In the genomic region with DNA sequence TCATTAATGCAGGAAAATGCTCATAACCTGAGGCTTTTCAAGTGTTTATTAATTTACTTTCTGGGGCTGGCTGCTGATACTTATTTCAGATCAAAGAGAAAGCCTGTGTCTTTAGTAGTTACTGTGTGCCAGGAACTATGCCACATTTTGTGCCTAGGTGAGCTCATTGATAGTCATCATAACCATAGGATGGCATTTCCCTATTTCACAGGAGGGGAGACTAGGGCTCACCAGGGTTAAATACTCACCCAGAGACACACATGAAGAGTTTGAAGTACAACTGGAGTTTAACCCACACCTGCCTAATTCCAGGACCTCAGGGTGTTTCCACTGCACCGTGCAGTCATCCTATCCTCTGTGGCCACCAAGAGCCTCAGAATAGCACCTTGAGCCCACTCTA, we compare ENCODE assay signal across 29 cellular contexts.
"Had no signal": no experiment of that assay in that cellular context is flagged by ENCODE, and none has a peak within 500 bp of the region (broad histone marks: within the 10 kb centered on the region; RNA-seq: fewer than 3 reads in every experiment).

No MANE protein-coding gene starts in this region.

- FAIRE-seq: K562 had no signal

- H3K27me3 ChIP-seq: brain microvascular endothelial cell, Peyer's patch, SJCRH30 had no signal

- H3K9ac ChIP-seq: SK-N-SH had no signal

- H3K4me3 ChIP-seq: K562, Peyer's patch, SJCRH30 had no signal

- H3K4me2 ChIP-seq: SK-N-SH had no signal

- H3K27ac ChIP-seq: brain microvascular endothelial cell, Peyer's patch, RWPE1, SJCRH30, WERI-Rb-1 had no signal

- H3K4me1 ChIP-seq: Peyer's patch had no signal

- ATAC-seq: activated CD8-positive, alpha-beta T cell treated with anti-CD3 and anti-CD28 coated beads for 36 hours; activated T-cell treated with anti-CD3 and anti-CD28 coated beads, Interleukin-2, amount 50 U/mL, for 72 hours; K562 had no signal

- H3K9me3 ChIP-seq: Peyer's patch, SJCRH30, SK-N-SH had no signal

- DNase-seq: activated CD4-positive, alpha-beta T cell treated with anti-CD3 and anti-CD28 coated beads for 4 hours; activated CD8-positive, alpha-beta memory T cell treated with anti-CD3 and anti-CD28 coated beads, Interleukin-2, amount 50 U/mL, for 4 hours; activated CD8-positive, alpha-beta T cell treated with anti-CD3 and anti-CD28 coated beads for 36 hours; activated gamma-delta T cell treated with Interleukin-2 at 50 U/mL for 16 hours; activated naive CD4-positive, alpha-beta T cell treated with anti-CD3 and anti-CD28 coated beads, Interleukin-2, amount 10 ng/mL, durations not matched to agents 7 days and 5 days; activated naive CD8-positive, alpha-beta T cell treated with anti-CD3 and anti-CD28 coated beads for 36 hours; activated T-cell treated with anti-CD3 and anti-CD28 coated beads, Interleukin-2, amount 50 U/mL, for 72 hours; brain microvascular endothelial cell; caudate nucleus; Karpas-422; NCI-H1092 treated with DMSO at 0.1 percent for 48 hours; NCI-H1417 treated with DMSO at 0.1 percent for 48 hours; NCI-H1694; NCI-H2029; NCI-H2107; NCI-H2171 treated with DMSO at 0.1 percent for 48 hours; NCI-H345; NCI-H510A treated with DMSO at 0.1 percent for 48 hours; NCI-H69; NK-92 treated with Interleukin-12 subunit alpha and Interleukin-12 subunit beta, amount 100 ng/mL, for 24 hours; OCI-M1; Peyer's patch; Right ventricle myocardium superior; SJCRH30; SK-N-SH; T-helper 1 cell; WERI-Rb-1 had no signal

- H3K9me2 ChIP-seq: SK-N-SH had no signal

- H3K36me3 ChIP-seq: brain microvascular endothelial cell, Peyer's patch, SJCRH30, WERI-Rb-1 had no signal
